1 cellular context compared by ENCODE assay signal in genomic region chr16:78098544-78099371, GRCh38.
TF ChIP-seq lines count a peak whose summit lies in the region.

No MANE protein-coding gene starts in this region.

TF ChIP-seq in K562, 482 proteins besides CTCF, POLR2A, EP300 and RAD21 (continued from another document):
- no peak for TF ChIP-seq E2F4 (CRISPR knock-in tag; IDR thresholded peaks at IDR 0.05; ENCODE audit: low read depth)
- no peak for TF ChIP-seq SMARCC2 (IDR thresholded peaks at IDR 0.05; ENCODE audit: low read depth)
- TF ChIP-seq, protein P1, sequence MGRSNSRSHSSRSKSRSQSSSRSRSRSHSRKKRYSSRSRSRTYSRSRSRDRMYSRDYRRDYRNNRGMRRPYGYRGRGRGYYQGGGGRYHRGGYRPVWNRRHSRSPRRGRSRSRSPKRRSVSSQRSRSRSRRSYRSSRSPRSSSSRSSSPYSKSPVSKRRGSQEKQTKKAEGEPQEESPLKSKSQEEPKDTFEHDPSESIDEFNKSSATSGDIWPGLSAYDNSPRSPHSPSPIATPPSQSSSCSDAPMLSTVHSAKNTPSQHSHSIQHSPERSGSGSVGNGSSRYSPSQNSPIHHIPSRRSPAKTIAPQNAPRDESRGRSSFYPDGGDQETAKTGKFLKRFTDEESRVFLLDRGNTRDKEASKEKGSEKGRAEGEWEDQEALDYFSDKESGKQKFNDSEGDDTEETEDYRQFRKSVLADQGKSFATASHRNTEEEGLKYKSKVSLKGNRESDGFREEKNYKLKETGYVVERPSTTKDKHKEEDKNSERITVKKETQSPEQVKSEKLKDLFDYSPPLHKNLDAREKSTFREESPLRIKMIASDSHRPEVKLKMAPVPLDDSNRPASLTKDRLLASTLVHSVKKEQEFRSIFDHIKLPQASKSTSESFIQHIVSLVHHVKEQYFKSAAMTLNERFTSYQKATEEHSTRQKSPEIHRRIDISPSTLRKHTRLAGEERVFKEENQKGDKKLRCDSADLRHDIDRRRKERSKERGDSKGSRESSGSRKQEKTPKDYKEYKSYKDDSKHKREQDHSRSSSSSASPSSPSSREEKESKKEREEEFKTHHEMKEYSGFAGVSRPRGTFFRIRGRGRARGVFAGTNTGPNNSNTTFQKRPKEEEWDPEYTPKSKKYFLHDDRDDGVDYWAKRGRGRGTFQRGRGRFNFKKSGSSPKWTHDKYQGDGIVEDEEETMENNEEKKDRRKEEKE (IDR thresholded peaks at IDR 0.05; ENCODE audit: borderline replicate concordance in 1 of 2, control insufficient read depth in 1 of 2, low read depth in 2 of 2, low read length in 1 of 2), result no peak
- TF ChIP-seq, protein P2, sequence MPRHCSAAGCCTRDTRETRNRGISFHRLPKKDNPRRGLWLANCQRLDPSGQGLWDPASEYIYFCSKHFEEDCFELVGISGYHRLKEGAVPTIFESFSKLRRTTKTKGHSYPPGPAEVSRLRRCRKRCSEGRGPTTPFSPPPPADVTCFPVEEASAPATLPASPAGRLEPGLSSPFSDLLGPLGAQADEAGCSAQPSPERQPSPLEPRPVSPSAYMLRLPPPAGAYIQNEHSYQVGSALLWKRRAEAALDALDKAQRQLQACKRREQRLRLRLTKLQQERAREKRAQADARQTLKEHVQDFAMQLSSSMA (CRISPR knock-in tag; IDR thresholded peaks at IDR 0.05), result no peak
- peak; percentile 63 for TF ChIP-seq MAFG (tag; conservative IDR thresholded peaks at IDR 0.05)
- TF ChIP-seq, protein P3, sequence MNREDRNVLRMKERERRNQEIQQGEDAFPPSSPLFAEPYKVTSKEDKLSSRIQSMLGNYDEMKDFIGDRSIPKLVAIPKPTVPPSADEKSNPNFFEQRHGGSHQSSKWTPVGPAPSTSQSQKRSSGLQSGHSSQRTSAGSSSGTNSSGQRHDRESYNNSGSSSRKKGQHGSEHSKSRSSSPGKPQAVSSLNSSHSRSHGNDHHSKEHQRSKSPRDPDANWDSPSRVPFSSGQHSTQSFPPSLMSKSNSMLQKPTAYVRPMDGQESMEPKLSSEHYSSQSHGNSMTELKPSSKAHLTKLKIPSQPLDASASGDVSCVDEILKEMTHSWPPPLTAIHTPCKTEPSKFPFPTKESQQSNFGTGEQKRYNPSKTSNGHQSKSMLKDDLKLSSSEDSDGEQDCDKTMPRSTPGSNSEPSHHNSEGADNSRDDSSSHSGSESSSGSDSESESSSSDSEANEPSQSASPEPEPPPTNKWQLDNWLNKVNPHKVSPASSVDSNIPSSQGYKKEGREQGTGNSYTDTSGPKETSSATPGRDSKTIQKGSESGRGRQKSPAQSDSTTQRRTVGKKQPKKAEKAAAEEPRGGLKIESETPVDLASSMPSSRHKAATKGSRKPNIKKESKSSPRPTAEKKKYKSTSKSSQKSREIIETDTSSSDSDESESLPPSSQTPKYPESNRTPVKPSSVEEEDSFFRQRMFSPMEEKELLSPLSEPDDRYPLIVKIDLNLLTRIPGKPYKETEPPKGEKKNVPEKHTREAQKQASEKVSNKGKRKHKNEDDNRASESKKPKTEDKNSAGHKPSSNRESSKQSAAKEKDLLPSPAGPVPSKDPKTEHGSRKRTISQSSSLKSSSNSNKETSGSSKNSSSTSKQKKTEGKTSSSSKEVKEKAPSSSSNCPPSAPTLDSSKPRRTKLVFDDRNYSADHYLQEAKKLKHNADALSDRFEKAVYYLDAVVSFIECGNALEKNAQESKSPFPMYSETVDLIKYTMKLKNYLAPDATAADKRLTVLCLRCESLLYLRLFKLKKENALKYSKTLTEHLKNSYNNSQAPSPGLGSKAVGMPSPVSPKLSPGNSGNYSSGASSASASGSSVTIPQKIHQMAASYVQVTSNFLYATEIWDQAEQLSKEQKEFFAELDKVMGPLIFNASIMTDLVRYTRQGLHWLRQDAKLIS (CRISPR knock-in tag; IDR thresholded peaks at IDR 0.05), result no peak
- no peak for TF ChIP-seq ATF1 (CRISPR knock-in tag; IDR thresholded peaks at IDR 0.05)
- no peak for TF ChIP-seq ATF1 (tag; IDR thresholded peaks at IDR 0.05)
- no peak for TF ChIP-seq ZNF12 (CRISPR knock-in tag; IDR thresholded peaks at IDR 0.05)
- TF ChIP-seq YY1 (IDR thresholded peaks at IDR 0.05; ENCODE audit: borderline replicate concordance in 1 of 3, control insufficient read depth in 1 of 3, extremely low read depth in 1 of 3, insufficient read depth in 3 of 3, insufficient read length in 1 of 3, insufficient replicate concordance in 2 of 3, low read depth in 1 of 3, low read length in 2 of 3), result peak in 1 of 3 experiments; percentile 74
- TF ChIP-seq, protein P4, sequence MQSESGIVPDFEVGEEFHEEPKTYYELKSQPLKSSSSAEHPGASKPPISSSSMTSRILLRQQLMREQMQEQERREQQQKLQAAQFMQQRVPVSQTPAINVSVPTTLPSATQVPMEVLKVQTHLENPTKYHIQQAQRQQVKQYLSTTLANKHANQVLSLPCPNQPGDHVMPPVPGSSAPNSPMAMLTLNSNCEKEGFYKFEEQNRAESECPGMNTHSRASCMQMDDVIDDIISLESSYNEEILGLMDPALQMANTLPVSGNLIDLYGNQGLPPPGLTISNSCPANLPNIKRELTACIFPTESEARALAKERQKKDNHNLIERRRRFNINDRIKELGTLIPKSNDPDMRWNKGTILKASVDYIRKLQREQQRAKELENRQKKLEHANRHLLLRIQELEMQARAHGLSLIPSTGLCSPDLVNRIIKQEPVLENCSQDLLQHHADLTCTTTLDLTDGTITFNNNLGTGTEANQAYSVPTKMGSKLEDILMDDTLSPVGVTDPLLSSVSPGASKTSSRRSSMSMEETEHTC (IDR thresholded peaks at IDR 0.05), result peak; percentile 28; the same call in 1 of the 2 replicates
- TF ChIP-seq TAF1 (IDR thresholded peaks at IDR 0.05; ENCODE audit: control insufficient read depth, extremely low read depth, insufficient read depth, low read length, severe bottlenecking), result peak; percentile 59
- TF ChIP-seq, protein P5, sequence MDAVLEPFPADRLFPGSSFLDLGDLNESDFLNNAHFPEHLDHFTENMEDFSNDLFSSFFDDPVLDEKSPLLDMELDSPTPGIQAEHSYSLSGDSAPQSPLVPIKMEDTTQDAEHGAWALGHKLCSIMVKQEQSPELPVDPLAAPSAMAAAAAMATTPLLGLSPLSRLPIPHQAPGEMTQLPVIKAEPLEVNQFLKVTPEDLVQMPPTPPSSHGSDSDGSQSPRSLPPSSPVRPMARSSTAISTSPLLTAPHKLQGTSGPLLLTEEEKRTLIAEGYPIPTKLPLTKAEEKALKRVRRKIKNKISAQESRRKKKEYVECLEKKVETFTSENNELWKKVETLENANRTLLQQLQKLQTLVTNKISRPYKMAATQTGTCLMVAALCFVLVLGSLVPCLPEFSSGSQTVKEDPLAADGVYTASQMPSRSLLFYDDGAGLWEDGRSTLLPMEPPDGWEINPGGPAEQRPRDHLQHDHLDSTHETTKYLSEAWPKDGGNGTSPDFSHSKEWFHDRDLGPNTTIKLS (IDR thresholded peaks at IDR 0.05; ENCODE audit: borderline replicate concordance, low read depth), result 0 out of 2 replicates have a peak, but pooled peaks have one; percentile 42
- no peak for TF ChIP-seq HOMEZ (CRISPR knock-in tag; IDR thresholded peaks at IDR 0.05)
- peak in 1 of 2 experiments; percentile 31; a peak in 1 of 4 replicates for TF ChIP-seq FOXK2 (conservative IDR thresholded peaks at IDR 0.05 in 1 of 2, IDR thresholded peaks at IDR 0.05 in 1 of 2; ENCODE audit: low read depth in 2 of 2)
